25 cellular contexts compared by ENCODE assay signal in genomic region chr5:1551913-1552312, GRCh38. TPM values are rescaled to one million over a fixed set of nuclear protein-coding genes. Genes with fewer than 3 reads are reported as not detected.
DNase-seq lines count a peak whose midpoint lies in the region; ATAC-seq, FAIRE-seq and TF ChIP-seq lines count a peak whose summit lies in the region.
"Had no signal": no experiment of that assay in that cellular context is flagged by ENCODE, and none has a peak within 500 bp of the region (broad histone marks: within the 10 kb centered on the region; RNA-seq: fewer than 3 reads in every experiment).

No MANE protein-coding gene starts in this region.

- no peak for FAIRE-seq in kidney (lab: Jason Lieb, UNC)
- FAIRE-seq: GM19239 had no signal

- no peaks in the 10 kb centered on the region for H3K4me1 Mint-ChIP-seq in CD4-positive, alpha-beta T cell (ENCODE audit: low read depth)
- H3K4me1 Mint-ChIP-seq: immature natural killer cell; naive thymus-derived CD8-positive, alpha-beta T cell; stimulated activated naive CD8-positive, alpha-beta T cell treated with anti-CD3 and anti-CD28 coated beads, Interleukin-15, amount 100 ng/mL, for 72 hours; WTC11 had no signal

- WGBS in GM23248 (ENCODE audit: low coverage in 1 of 2, low lambda C conversion rate in 2 of 2, missing lambda C conversion rate in 2 of 2), 2 experiments = 81 to 83% methylated on average over 17 of the region's 17 CpGs
- 91% methylated on average over 17 of the region's 17 CpGs for WGBS in sigmoid colon, 2 donors

- H4K20me1 ChIP-seq in GM23248 (ENCODE audit: insufficient read depth) = no peaks in the 10 kb centered on the region

- 0 out of 2 replicates have a peak overlapping the region, but pooled peaks have one; percentile 46 for H3K4me3 ChIP-seq in GM23248
- H3K4me3 ChIP-seq in kidney (ENCODE audit: low read length in 2 of 2) = no peak overlapping the region
- no peak overlapping the region for H3K4me3 ChIP-seq in sigmoid colon
- H3K4me3 ChIP-seq: cardiac muscle cell, SJSA1 had no signal

- H3K4me2 ChIP-seq in GM23248 (ENCODE audit: unreplicated experiment) = peak overlapping the region; percentile 50

- H3K9me3 Mint-ChIP-seq in CD4-positive, alpha-beta T cell = no peaks in the 10 kb centered on the region
- H3K9me3 Mint-ChIP-seq: activated T-helper 2 cell treated with anti-CD3 and anti-CD28 coated beads, Interferon-gamma antibody, Interleukin-2, Interleukin-4, amounts not matched to agents 10 μg/mL and 5 μg/mL and 100 μg/mL, durations not matched to agents 14 hours and 24 hours and 36 hours; immature natural killer cell; naive thymus-derived CD8-positive, alpha-beta T cell; stimulated activated naive CD8-positive, alpha-beta T cell treated with anti-CD3 and anti-CD28 coated beads, Interleukin-15, amount 100 ng/mL, for 72 hours; WTC11 had no signal

- no peak overlapping the region for H3K4me3 Mint-ChIP-seq in CD4-positive, alpha-beta T cell
- H3K4me3 Mint-ChIP-seq: immature natural killer cell; naive thymus-derived CD8-positive, alpha-beta T cell; stimulated activated naive CD8-positive, alpha-beta T cell treated with anti-CD3 and anti-CD28 coated beads, Interleukin-15, amount 100 ng/mL, for 72 hours; WTC11 had no signal

- TF ChIP-seq EP300 in sigmoid colon (IDR thresholded peaks at IDR 0.05) = no peak

- H3K79me2 ChIP-seq in GM23248 (ENCODE audit: insufficient read depth) = no peaks in the 10 kb centered on the region

- H3K9ac ChIP-seq in GM23248 = no peak overlapping the region
- no peak overlapping the region for H3K9ac ChIP-seq in kidney (ENCODE audit: low read length in 2 of 2)

- no peaks in the 10 kb centered on the region for H3K9me2 ChIP-seq in GM23248 (ENCODE audit: insufficient read depth)

- in situ Hi-C loops in GM23248 (cut with MboI) = no loop called here

- no peaks in the 10 kb centered on the region for H3K36me3 ChIP-seq in GM23248 (ENCODE audit: low read depth)
- H3K36me3 ChIP-seq in kidney (ENCODE audit: control insufficient read depth in 1 of 2, insufficient read depth in 2 of 2, low read length in 2 of 2) = no peaks in the 10 kb centered on the region
- no peaks in the 10 kb centered on the region for H3K36me3 ChIP-seq in sigmoid colon
- H3K36me3 ChIP-seq: cardiac muscle cell, esophagus squamous epithelium, heart left ventricle, MG63, SJSA1 had no signal

- H3K4me1 ChIP-seq in GM23248 (ENCODE audit: insufficient read depth) = peaks cover 10% of the 10 kb centered on the region
- no peaks in the 10 kb centered on the region for H3K4me1 ChIP-seq in kidney (ENCODE audit: control insufficient read depth in 1 of 2, insufficient read depth in 1 of 2, low read depth in 1 of 2, low read length in 2 of 2)
- H3K4me1 ChIP-seq in sigmoid colon = no peaks in the 10 kb centered on the region

- no peaks in the 10 kb centered on the region for H3F3A ChIP-seq in GM23248 (ENCODE audit: insufficient read depth)

- CTCF ChIA-PET in CD4-positive, alpha-beta T cell (lab: Charles Lee) = no interaction called here

- H3K9me3 ChIP-seq in GM23248 (ENCODE audit: low read depth) (no peaks in the 10 kb centered on the region), kidney (ENCODE audit: control insufficient read depth in 1 of 2, low read length in 2 of 2) (no peaks in the 10 kb centered on the region), sigmoid colon (no peaks in the 10 kb centered on the region)
- H3K9me3 ChIP-seq in CD4-positive, alpha-beta T cell (ENCODE audit: control insufficient read depth, low read length) = no peaks in the 10 kb centered on the region
- H3K9me3 ChIP-seq: esophagus squamous epithelium, heart left ventricle, MG63, SJSA1 had no signal

- no peaks in the 10 kb centered on the region for H3K36me3 Mint-ChIP-seq in CD4-positive, alpha-beta T cell (ENCODE audit: low read depth)
- H3K36me3 Mint-ChIP-seq: immature natural killer cell, WTC11 had no signal

- H3K27me3 ChIP-seq in GM23248 (replicated peaks; ENCODE audit: insufficient read depth) = no peaks in the 10 kb centered on the region
- peaks cover 0 to 26% (median 0%) of the 10 kb centered on the region in 3 donors for H3K27me3 ChIP-seq in sigmoid colon
- no peaks in the 10 kb centered on the region for H3K27me3 ChIP-seq in CD4-positive, alpha-beta T cell (ENCODE audit: control insufficient read depth, insufficient read depth, low read length)
- H3K27me3 ChIP-seq: cardiac muscle cell, MG63 had no signal

- no peak overlapping the region for H2AFZ ChIP-seq in GM23248

- no peak for ATAC-seq in HG02588 (IDR thresholded peaks at IDR 0.05; ENCODE audit: unreplicated experiment)
- no peak for ATAC-seq in CD4-positive, alpha-beta T cell (ENCODE audit: poor library complexity)
- ATAC-seq: naive thymus-derived CD8-positive, alpha-beta T cell; stimulated activated naive CD8-positive, alpha-beta T cell treated with anti-CD3 and anti-CD28 coated beads, Interleukin-15, amount 100 ng/mL, for 72 hours; WTC11 had no signal

- no peak for TF ChIP-seq POLR2A in sigmoid colon (IDR thresholded peaks at IDR 0.05)

- intact Hi-C loops in kidney (cut with DNase I) (no loop called here), sigmoid colon (cut with DNase I) (no loop called here)
- intact Hi-C loops in CD4-positive, alpha-beta T cell (cut with DNase I, micrococcal nuclease) = no loop called here

- no peak overlapping the region for H3K27ac Mint-ChIP-seq in CD4-positive, alpha-beta T cell
- H3K27ac Mint-ChIP-seq: activated T-helper 2 cell treated with anti-CD3 and anti-CD28 coated beads, Interferon-gamma antibody, Interleukin-2, Interleukin-4, amounts not matched to agents 10 μg/mL and 5 μg/mL and 100 μg/mL, durations not matched to agents 14 hours and 24 hours and 36 hours; naive thymus-derived CD8-positive, alpha-beta T cell; stimulated activated naive CD8-positive, alpha-beta T cell treated with anti-CD3 and anti-CD28 coated beads, Interleukin-15, amount 100 ng/mL, for 72 hours; WTC11 had no signal

- no peak for DNase-seq in GM23248
- peak; percentile 23 for DNase-seq in NCI-H774 (lab: John Stamatoyannopoulos, UW)
- peak; percentile 55 for DNase-seq in kidney
- peak; percentile 37 for DNase-seq in sigmoid colon
- DNase-seq in activated gamma-delta T cell (lab: John Stamatoyannopoulos, UW) = no peak
- no peak for DNase-seq in CD4-positive, alpha-beta T cell
- DNase-seq: AML-193; COR-L47; effector CD4-positive, alpha-beta T cell; esophagus squamous epithelium; H7; immature natural killer cell; naive thymus-derived CD8-positive, alpha-beta T cell; NCI-H526 treated with DMSO at 0.1 percent for 48 hours; OCI-M1; stimulated activated naive CD8-positive, alpha-beta T cell treated with anti-CD3 and anti-CD28 coated beads, Interleukin-15, amount 100 ng/mL, for 72 hours; T-helper 2 cell had no signal

- peaks cover 7% of the 10 kb centered on the region for H3K27me3 Mint-ChIP-seq in CD4-positive, alpha-beta T cell
- H3K27me3 Mint-ChIP-seq: stimulated activated naive CD8-positive, alpha-beta T cell treated with anti-CD3 and anti-CD28 coated beads, Interleukin-15, amount 100 ng/mL, for 72 hours had no signal

- TF ChIP-seq CTCF in kidney (IDR thresholded peaks at IDR 0.05; ENCODE audit: borderline replicate concordance, extremely low read depth, insufficient read depth) (no peak), sigmoid colon (IDR thresholded peaks at IDR 0.05) (no peak)
- no peak for TF ChIP-seq CTCF in CD4-positive, alpha-beta T cell (IDR thresholded peaks at IDR 0.05)

- H3K27ac ChIP-seq in GM23248 (no peak overlapping the region), kidney (ENCODE audit: low read depth in 2 of 2, low read length in 2 of 2) (no peak overlapping the region), sigmoid colon (no peak overlapping the region)
- H3K27ac ChIP-seq in CD4-positive, alpha-beta T cell (ENCODE audit: low read depth, low read length) = no peak overlapping the region
- H3K27ac ChIP-seq: cardiac muscle cell, heart left ventricle, SJSA1 had no signal

- POLR2A ChIA-PET in CD4-positive, alpha-beta T cell (lab: Charles Lee) = no interaction called here

RNA-seq across cellular contexts. Expression of gene LPCAT1, which starts 28.2 kb away (rescaled TPM):
- total RNA-seq in GM23248 (2014; rRNA removed; shearing (Covaris generic)) = 31.6 and 48.4 TPM in 2 replicates
- polyA plus RNA-seq in GM23248 (2016; fragmentation: Nextera tagmentation; extraction: Ambion mirVana) (19.2 and 22.2 TPM in 2 replicates), kidney (ENCODE audit: insufficient read depth, low read depth, low replicate concordance) (22.2 TPM), sigmoid colon (10 to 100 TPM in 1 of 3 donors, 1 to 10 TPM in 2; 4.2 to 35.1 (median 7.8) TPM)
- total RNA-seq in kidney (46.5 TPM), sigmoid colon (10 to 100 TPM; 20.6 to 24.3 (median 22.3) TPM)
- total RNA-seq in CD4-positive, alpha-beta T cell = 10 to 100 TPM; 20.4 to 21.2 TPM

Comparison
In these comparisons a context has a peak if more than half of its experiments do, and no peak if none do; other contexts are left out.
1. DNase-seq: peak in NCI-H774 (single experiment), kidney (single experiment) and sigmoid colon (single experiment); none in GM23248 (single experiment), activated gamma-delta T cell (single experiment) and CD4-positive, alpha-beta T cell (0 of 10).